8 cellular contexts compared by ENCODE assay signal in genomic region chr9:97221478-97222350, GRCh38.
DNase-seq lines count a peak whose midpoint lies in the region; TF ChIP-seq lines count a peak whose summit lies in the region.
"Not testable (repeated sequence)": the region's sequence is repeated elsewhere in the genome, so short reads cannot be mapped to it uniquely, and the experiment has no call there.

No MANE protein-coding gene starts in this region.

- DNase-seq in 8988T (peak; percentile 48), HAP-1 (ENCODE audit: low spot score in 2 of 2) (peak; percentile 27 to 69), NCI-H526 (lab: John Stamatoyannopoulos, UW) (peak; percentile 26 to 84), astrocyte of the cerebellum (ENCODE audit: low read depth) (peak; percentile 47), foreskin melanocyte (peak; percentile 44)
- peak; percentile 41 to 43 for DNase-seq in activated CD4-positive, alpha-beta T cell treated with anti-CD3 and anti-CD28 coated beads for 4 hours
- peak; percentile 70 for DNase-seq in stimulated activated CD4-positive, alpha-beta T cell treated with anti-CD3 and anti-CD28 coated beads, Interleukin-15, amount 100 ng/mL, for 24 hours

- not testable (repeated sequence) for H3K27ac ChIP-seq in mesodermal cell (ENCODE audit: low read depth, low read length, severe bottlenecking)

- not testable (repeated sequence) for H3K27me3 ChIP-seq in HAP-1 (ENCODE audit: low read depth)

- not testable (repeated sequence) for H3K4me1 ChIP-seq in HAP-1; mesodermal cell (ENCODE audit: control insufficient read depth, insufficient read depth, low read length, poor library complexity, severe bottlenecking)

- in situ Hi-C loops in HAP-1 (cut with MboI; ENCODE audit: low sequenced_read_pairs); astrocyte of the cerebellum (cut with HindIII; ENCODE audit: low sequenced_read_pairs): not testable (repeated sequence)

- H3K36me3 ChIP-seq in HAP-1 (replicated peaks); mesodermal cell (ENCODE audit: control insufficient read depth, insufficient read depth, low read length): not testable (repeated sequence)

- not testable (repeated sequence) for TF ChIP-seq CTCF in astrocyte of the cerebellum (IDR thresholded peaks at IDR 0.05; ENCODE audit: low read depth, low read length, missing control alignments)

- WGBS in mesodermal cell (ENCODE audit: insufficient coverage in 2 of 2), 2 experiments = 0% methylated on average over 33 to 52 of the region's 76 CpGs

- not testable (repeated sequence) for H3K9me3 ChIP-seq in HAP-1; mesodermal cell (ENCODE audit: control insufficient read depth, low read length)

- H3K4me3 ChIP-seq in HAP-1 (peak overlapping the region; percentile 30), astrocyte of the cerebellum (ENCODE audit: low read depth, low read length) (peak overlapping the region; percentile 28), mesodermal cell (ENCODE audit: extremely low read depth, insufficient read depth, low read length, poor library complexity, severe bottlenecking) (peak overlapping the region; percentile 30)
